2 cellular contexts compared by ENCODE assay signal in genomic region chr9:89177401-89178161, GRCh38.
TF ChIP-seq lines count a peak whose summit lies in the region.

No MANE protein-coding gene starts in this region.

TF ChIP-seq in A549, 52 proteins besides CTCF, POLR2A, EP300 and RAD21:
- TF ChIP-seq ELK1 (IDR thresholded peaks at IDR 0.05; ENCODE audit: low read depth, low read length) (no peak), E2F6 (IDR thresholded peaks at IDR 0.05; ENCODE audit: borderline replicate concordance, low read depth) (no peak), EHMT2 (IDR thresholded peaks at IDR 0.05; ENCODE audit: low read depth) (no peak), PHF8 (IDR thresholded peaks at IDR 0.05; ENCODE audit: borderline replicate concordance, low read depth) (no peak), ESRRA (IDR thresholded peaks at IDR 0.05; ENCODE audit: borderline replicate concordance, low read length) (no peak), BHLHE40 (IDR thresholded peaks at IDR 0.05; ENCODE audit: low read depth, low read length) (no peak), SREBF2 (IDR thresholded peaks at IDR 0.05) (no peak), CHD4 (IDR thresholded peaks at IDR 0.05; ENCODE audit: borderline replicate concordance) (no peak), TP53 (CRISPR knock-in tag; IDR thresholded peaks at IDR 0.05) (no peak), JUNB (IDR thresholded peaks at IDR 0.05) (no peak), NFE2L2 (conservative IDR thresholded peaks at IDR 0.05; ENCODE audit: low read length) (no peak), POLR2AphosphoS2 (conservative IDR thresholded peaks at IDR 0.05; ENCODE audit: low read length) (no peak), HOXB5 (CRISPR knock-in tag; IDR thresholded peaks at IDR 0.05) (no peak)
TF ChIP-seq in A549: peak in this region for 0.

TF ChIP-seq in IMR-90, 13 proteins besides CTCF, POLR2A, EP300 and RAD21:
- TF ChIP-seq CHD1 (IDR thresholded peaks at IDR 0.05; ENCODE audit: low read depth, low read length), result no peak
- TF ChIP-seq SMC3 (IDR thresholded peaks at IDR 0.05; ENCODE audit: low read depth, low read length), result no peak
- TF ChIP-seq FOS (IDR thresholded peaks at IDR 0.05; ENCODE audit: low read depth, low read length), result no peak
- TF ChIP-seq CEBPB (IDR thresholded peaks at IDR 0.05; ENCODE audit: low read depth, low read length), result no peak
- TF ChIP-seq USF2 (IDR thresholded peaks at IDR 0.05; ENCODE audit: low read depth, low read length), result no peak
- no peak for TF ChIP-seq NFE2L2 (IDR thresholded peaks at IDR 0.05; ENCODE audit: low read depth, low read length)
